ENCODE assay signal across 26 cellular contexts in the genomic region with DNA sequence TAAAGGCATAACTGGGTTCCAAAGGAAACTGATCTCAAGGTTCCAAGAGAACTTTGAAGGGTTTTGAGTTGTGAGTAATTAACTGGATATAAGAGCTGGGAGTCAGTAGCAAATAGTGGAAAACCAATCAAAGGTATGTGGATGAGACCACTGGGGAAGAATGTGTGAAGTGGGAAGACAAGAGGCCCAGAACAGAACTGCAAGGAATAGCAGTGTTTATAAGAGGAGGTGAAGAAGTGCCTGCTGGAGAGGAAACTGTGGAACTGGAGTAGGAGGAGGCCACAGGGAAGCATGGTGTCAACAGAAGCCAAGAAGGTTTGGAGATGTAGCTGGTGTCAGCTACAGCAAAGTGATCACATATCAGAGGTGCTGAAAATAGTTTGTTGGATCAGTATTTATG.
"Had no signal": no experiment of that assay in that cellular context is flagged by ENCODE, and none has a peak within 500 bp of the region (broad histone marks: within the 10 kb centered on the region; RNA-seq: fewer than 3 reads in every experiment).

No MANE protein-coding gene starts in this region.

- H3K4me1 ChIP-seq: body of pancreas had no signal

- ATAC-seq: activated CD4-positive, CD25-positive, alpha-beta regulatory T cell treated with anti-CD3 and anti-CD28 coated beads, Interleukin-2, amount 50 U/mL, for 24 hours; activated CD8-positive, alpha-beta T cell treated with anti-CD3 and anti-CD28 coated beads for 36 hours; activated T-cell treated with anti-CD3 and anti-CD28 coated beads, Interleukin-2, amount 50 U/mL, for 4 hours; activated T-helper 17 cell treated with anti-CD3 and anti-CD28 coated beads, Interleukin-2, amount 50 U/mL, for 72 hours; body of pancreas; T-helper 17 cell had no signal

- H3K27ac ChIP-seq: body of pancreas, epithelial cell of prostate, WERI-Rb-1 had no signal

- DNase-seq: activated B cell treated with CpG ODN at 0.5 μM for 24 hours; activated CD4-positive, alpha-beta T cell treated with anti-CD3 and anti-CD28 coated beads for 48 hours; activated CD4-positive, alpha-beta T cell treated with anti-CD3 and anti-CD28 coated beads, Interleukin-2, amount 50 U/mL, for 1 hour; activated CD4-positive, alpha-beta T cell treated with anti-CD3 and anti-CD28 coated beads, Interleukin-2, amount 50 U/mL, for 48 hours; activated CD8-positive, alpha-beta memory T cell treated with anti-CD3 and anti-CD28 coated beads for 24 hours; activated CD8-positive, alpha-beta T cell treated with anti-CD3 and anti-CD28 coated beads for 36 hours; activated effector memory CD4-positive, alpha-beta T cell treated with Interleukin-2 at 50 U/mL for 16 hours; activated gamma-delta T cell treated with Interleukin-2 at 50 U/mL for 16 hours; activated naive CD4-positive, alpha-beta T cell treated with anti-CD3 and anti-CD28 coated beads, Interleukin-2, amount 50 U/mL, for 16 hours; activated naive CD4-positive, alpha-beta T cell treated with Interleukin-2 at 50 U/mL for 16 hours; activated T-cell treated with anti-CD3 and anti-CD28 coated beads, Interleukin-2, amount 50 U/mL, for 4 hours; amniotic stem cell; anterior cingulate cortex; body of pancreas; caudate nucleus; cortex of kidney; effector CD8-positive, alpha-beta T cell; foreskin fibroblast; head of caudate nucleus; T-helper 1 cell; T-helper 17 cell; T1000; WERI-Rb-1 had no signal

- H3K27me3 ChIP-seq: body of pancreas had no signal

- H3K36me3 ChIP-seq: WERI-Rb-1 had no signal

- H3K4me3 ChIP-seq: body of pancreas had no signal

- H3K9me3 ChIP-seq: body of pancreas had no signal
